In genomic region chr22:22687638-22688500, GRCh38 we compare ENCODE assay signal across 8 cellular contexts.
DNase-seq lines count a peak whose midpoint lies in the region; ATAC-seq and TF ChIP-seq lines count a peak whose summit lies in the region.

No MANE protein-coding gene starts in this region.

- in situ Hi-C loops in astrocyte of the spinal cord (cut with HindIII; ENCODE audit: low sequenced_read_pairs), result no loop called here

- H3K36me3 Mint-ChIP-seq in stimulated activated naive B cell treated with anti-CD40 and anti-IgM and Interleukin-4, amounts not matched to agents 10 μg/mL and 1 μg/mL and 100 μg/mL, for 72 hours, result no peaks in the 10 kb centered on the region

- ATAC-seq in stimulated activated naive B cell treated with anti-CD40 and anti-IgM and Interleukin-4, amounts not matched to agents 10 μg/mL and 1 μg/mL and 100 μg/mL, for 72 hours (replicated peaks), result peak; percentile 39 to 46
- ATAC-seq in GM18868 (IDR thresholded peaks at IDR 0.05; ENCODE audit: unreplicated experiment) (no peak), HG03442 (IDR thresholded peaks at IDR 0.05; ENCODE audit: unreplicated experiment) (no peak)

- H3K4me3 Mint-ChIP-seq in stimulated activated naive B cell treated with anti-CD40 and anti-IgM and Interleukin-4, amounts not matched to agents 10 μg/mL and 1 μg/mL and 100 μg/mL, for 72 hours, result no peak overlapping the region

- TF ChIP-seq CTCF in AG09319 (IDR thresholded peaks at IDR 0.05; ENCODE audit: low read depth, low read length), result peak; percentile 90
- peak; percentile 76 for TF ChIP-seq CTCF in GM10266 (IDR thresholded peaks at IDR 0.05; ENCODE audit: control insufficient read depth, insufficient read depth, low read depth, missing control alignments)
- TF ChIP-seq CTCF in astrocyte of the spinal cord (IDR thresholded peaks at IDR 0.05; ENCODE audit: low read depth, low read length), result peak; percentile 84

- peaks cover 39 to 44% of the 10 kb centered on the region in 2 donors for H3K4me1 Mint-ChIP-seq in stimulated activated naive B cell treated with anti-CD40 and anti-IgM and Interleukin-4, amounts not matched to agents 10 μg/mL and 1 μg/mL and 100 μg/mL, for 72 hours

- no peaks in the 10 kb centered on the region for H3K27me3 Mint-ChIP-seq in stimulated activated naive B cell treated with anti-CD40 and anti-IgM and Interleukin-4, amounts not matched to agents 10 μg/mL and 1 μg/mL and 100 μg/mL, for 72 hours

- H3K27ac Mint-ChIP-seq in stimulated activated naive B cell treated with anti-CD40 and anti-IgM and Interleukin-4, amounts not matched to agents 10 μg/mL and 1 μg/mL and 100 μg/mL, for 72 hours, result no peak overlapping the region

- no peak for DNase-seq in AG09319 (ENCODE audit: extremely low read depth, low read depth)
- DNase-seq in GM10266 (ENCODE audit: extremely low spot score), result peak; percentile 31
- DNase-seq in NCI-H2227 treated with DMSO at 0.1 percent for 48 hours (lab: John Stamatoyannopoulos, UW), result peak; percentile 19
- DNase-seq in astrocyte of the spinal cord (ENCODE audit: low read depth, low spot score), result peak; percentile 39
- DNase-seq in iPS-NIHi11 (ENCODE audit: low spot score), result peak; percentile 47
- DNase-seq in stimulated activated naive B cell treated with anti-CD40 and anti-IgM and Interleukin-4, amounts not matched to agents 10 μg/mL and 1 μg/mL and 100 μg/mL, for 72 hours, result no peak

- no peaks in the 10 kb centered on the region for H3K9me3 Mint-ChIP-seq in stimulated activated naive B cell treated with anti-CD40 and anti-IgM and Interleukin-4, amounts not matched to agents 10 μg/mL and 1 μg/mL and 100 μg/mL, for 72 hours

- H3K4me3 ChIP-seq in astrocyte of the spinal cord (ENCODE audit: low read depth, low read length), result no peak overlapping the region

Comparison
In these comparisons a context has a peak if more than half of its experiments do, and no peak if none do; other contexts are left out.
1. DNase-seq: peak in GM10266 (single experiment), NCI-H2227 treated with DMSO at 0.1 percent for 48 hours (single experiment), astrocyte of the spinal cord (single experiment) and iPS-NIHi11 (single experiment); none in AG09319 (single experiment) and stimulated activated naive B cell treated with anti-CD40 and anti-IgM and Interleukin-4, amounts not matched to agents 10 μg/mL and 1 μg/mL and 100 μg/mL, for 72 hours (single experiment).
2. ATAC-seq: peak in stimulated activated naive B cell treated with anti-CD40 and anti-IgM and Interleukin-4, amounts not matched to agents 10 μg/mL and 1 μg/mL and 100 μg/mL, for 72 hours (2 of 2); none in GM18868 (single experiment) and HG03442 (single experiment).
3. Peak in every context shown above with its lines, with median percentiles within 50 percentile points of each other: CTCF ChIP-seq.